In the genomic region with DNA sequence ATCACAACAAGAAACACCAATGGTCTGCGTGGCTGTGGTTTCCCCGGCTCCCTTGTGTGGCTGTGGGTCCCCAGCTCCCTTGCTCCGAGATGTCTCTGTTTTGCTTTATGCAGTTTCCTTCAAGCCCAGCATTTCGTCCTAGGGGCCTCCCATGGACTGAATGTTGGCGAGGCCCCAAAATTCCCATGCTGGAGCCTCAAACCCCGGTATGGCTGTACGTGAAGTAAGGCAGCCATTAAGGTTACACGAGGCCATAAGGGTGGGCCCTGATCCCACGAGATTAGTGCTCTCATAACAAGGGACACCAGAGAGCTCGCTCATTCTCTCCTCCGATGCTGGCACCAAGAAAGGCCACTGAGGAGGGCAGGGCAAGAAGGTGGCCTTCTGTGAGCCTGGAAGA, we compare ENCODE assay signal across 1 cellular context.
TF ChIP-seq lines count a peak whose summit lies in the region.

No MANE protein-coding gene starts in this region.

TF ChIP-seq in HepG2, 621 proteins besides CTCF, POLR2A, EP300 and RAD21:
- TF ChIP-seq CBFB (CRISPR knock-in tag; IDR thresholded peaks at IDR 0.05), result no peak
- TF ChIP-seq EZH2 (conservative IDR thresholded peaks at IDR 0.05; ENCODE audit: low read depth, low read length), result no peak
- TF ChIP-seq ZNF124 (CRISPR knock-in tag; IDR thresholded peaks at IDR 0.05), result no peak
- no peak for TF ChIP-seq KLF15 (CRISPR knock-in tag; IDR thresholded peaks at IDR 0.05; ENCODE audit: borderline replicate concordance)
- no peak for TF ChIP-seq SPEN (CRISPR knock-in tag; IDR thresholded peaks at IDR 0.05; ENCODE audit: low read depth)
- no peak for TF ChIP-seq MAFF (IDR thresholded peaks at IDR 0.05; ENCODE audit: low read depth, low read length)
- TF ChIP-seq, protein P1, sequence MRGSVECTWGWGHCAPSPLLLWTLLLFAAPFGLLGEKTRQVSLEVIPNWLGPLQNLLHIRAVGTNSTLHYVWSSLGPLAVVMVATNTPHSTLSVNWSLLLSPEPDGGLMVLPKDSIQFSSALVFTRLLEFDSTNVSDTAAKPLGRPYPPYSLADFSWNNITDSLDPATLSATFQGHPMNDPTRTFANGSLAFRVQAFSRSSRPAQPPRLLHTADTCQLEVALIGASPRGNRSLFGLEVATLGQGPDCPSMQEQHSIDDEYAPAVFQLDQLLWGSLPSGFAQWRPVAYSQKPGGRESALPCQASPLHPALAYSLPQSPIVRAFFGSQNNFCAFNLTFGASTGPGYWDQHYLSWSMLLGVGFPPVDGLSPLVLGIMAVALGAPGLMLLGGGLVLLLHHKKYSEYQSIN (CRISPR knock-in tag; IDR thresholded peaks at IDR 0.05; ENCODE audit: borderline replicate concordance), result no peak
- TF ChIP-seq, protein P2, sequence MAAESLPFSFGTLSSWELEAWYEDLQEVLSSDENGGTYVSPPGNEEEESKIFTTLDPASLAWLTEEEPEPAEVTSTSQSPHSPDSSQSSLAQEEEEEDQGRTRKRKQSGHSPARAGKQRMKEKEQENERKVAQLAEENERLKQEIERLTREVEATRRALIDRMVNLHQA (CRISPR knock-in tag; IDR thresholded peaks at IDR 0.05), result no peak
- TF ChIP-seq NCOR1 (IDR thresholded peaks at IDR 0.05; ENCODE audit: borderline replicate concordance, low read length), result no peak
- TF ChIP-seq KLF16 (CRISPR knock-in tag; IDR thresholded peaks at IDR 0.05), result no peak
- no peak for TF ChIP-seq ZNF160 (CRISPR knock-in tag; IDR thresholded peaks at IDR 0.05)
- no peak for TF ChIP-seq GFI1 (CRISPR knock-in tag; IDR thresholded peaks at IDR 0.05; ENCODE audit: borderline replicate concordance)
- TF ChIP-seq TMF1 (CRISPR knock-in tag; IDR thresholded peaks at IDR 0.05; ENCODE audit: low read depth), result no peak
- no peak for TF ChIP-seq ZNF180 (CRISPR knock-in tag; IDR thresholded peaks at IDR 0.05; ENCODE audit: borderline replicate concordance, low read depth)
TF ChIP-seq in HepG2: peak in this region for 0.
